1 cellular context compared by ENCODE assay signal in genomic region chr21:35134299-35134698, GRCh38.
TF ChIP-seq lines count a peak whose summit lies in the region.

No MANE protein-coding gene starts in this region.

TF ChIP-seq in IMR-90, 13 proteins besides CTCF, POLR2A, EP300 and RAD21 (continued from another document):
- TF ChIP-seq RCOR1 (IDR thresholded peaks at IDR 0.05; ENCODE audit: insufficient replicate concordance, low read length) (no peak), MXI1 (IDR thresholded peaks at IDR 0.05; ENCODE audit: borderline replicate concordance, low read depth, low read length) (no peak), BHLHE40 (IDR thresholded peaks at IDR 0.05; ENCODE audit: low read depth, low read length) (no peak), MAFK (IDR thresholded peaks at IDR 0.05; ENCODE audit: low read depth, low read length) (no peak), CEBPB (IDR thresholded peaks at IDR 0.05; ENCODE audit: low read depth, low read length) (no peak), RFX5 (IDR thresholded peaks at IDR 0.05; ENCODE audit: low read depth, low read length) (no peak), SMC3 (IDR thresholded peaks at IDR 0.05; ENCODE audit: low read depth, low read length) (no peak), NFE2L2 (IDR thresholded peaks at IDR 0.05; ENCODE audit: low read depth, low read length) (no peak)
